16 cellular contexts compared by ENCODE assay signal in the genomic region with DNA sequence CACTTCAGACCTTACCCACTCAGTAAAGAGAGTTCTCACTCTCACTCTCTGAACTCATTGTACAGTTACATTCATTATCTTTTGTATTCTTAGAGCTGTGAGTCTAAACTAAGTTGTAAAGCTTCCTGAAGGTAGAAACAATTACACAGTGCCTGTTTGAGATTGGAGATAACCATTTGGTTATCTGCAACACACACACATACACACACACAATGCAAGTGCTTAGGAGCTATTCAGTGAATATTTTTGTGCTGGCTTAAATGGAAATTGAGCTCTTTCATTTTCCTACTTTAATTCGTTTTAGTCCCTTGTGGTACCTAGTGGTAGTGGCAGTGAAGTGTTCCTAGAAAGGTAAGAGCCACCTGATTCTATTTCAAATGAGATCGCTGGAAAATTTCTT. TPM values are rescaled to one million over a fixed set of nuclear protein-coding genes. Genes with fewer than 3 reads are reported as not detected.
A peak's percentile ranks its signal among the peaks of the same experiment; 100 is the strongest.
DNase-seq lines count a peak whose midpoint lies in the region; ATAC-seq, FAIRE-seq and TF ChIP-seq lines count a peak whose summit lies in the region.
"Had no signal": no experiment of that assay in that cellular context is flagged by ENCODE, and none has a peak within 500 bp of the region (broad histone marks: within the 10 kb centered on the region; RNA-seq: fewer than 3 reads in every experiment).

No MANE protein-coding gene starts in this region.

- TF ChIP-seq RAD21 in SK-N-SH (IDR thresholded peaks at IDR 0.05; ENCODE audit: low read length) = no peak

- H3K4me3 ChIP-seq in SK-N-SH (ENCODE audit: low read depth in 2 of 2, low read length in 1 of 2) (no peak overlapping the region), endothelial cell of umbilical vein (replicated peaks in 1 of 3; ENCODE audit: insufficient read depth in 1 of 3, low read depth in 1 of 3, low read length in 3 of 3) (no peak overlapping the region)

- H3K27me3 ChIP-seq in SK-N-SH (ENCODE audit: insufficient read depth) (no peaks in the 10 kb centered on the region), endothelial cell of umbilical vein (ENCODE audit: control insufficient read depth in 2 of 2, insufficient read depth in 2 of 2, low read length in 2 of 2) (no peaks in the 10 kb centered on the region)

- H3K4me1 ChIP-seq in SK-N-SH (ENCODE audit: control insufficient read depth in 1 of 2, insufficient read depth in 2 of 2, low read depth in 1 of 2, low read length in 1 of 2) = peaks cover 0 to 6% of the 10 kb centered on the region in 2 experiments; a peak in 1 of 4 replicates
- H3K4me1 ChIP-seq in endothelial cell of umbilical vein (ENCODE audit: control insufficient read depth, extremely low read depth, insufficient read depth, low read length) = peaks cover 10% of the 10 kb centered on the region
- H3K4me1 ChIP-seq: Caco-2 had no signal

- peaks cover 31% of the 10 kb centered on the region for H3K36me3 Mint-ChIP-seq in stimulated activated effector memory CD8-positive, alpha-beta T cell treated with anti-CD3 and anti-CD28 coated beads, Interleukin-12 subunit alpha, Interleukin-12 subunit beta, amount 100 ng/mL, for 72 hours

- dilution Hi-C loops in endothelial cell of umbilical vein (cut with MboI; ENCODE audit: extremely low pct_ligation_motif_present, low sequenced_read_pairs) = no loop called here

- H3K9me3 ChIP-seq in SK-N-SH (no peaks in the 10 kb centered on the region), endothelial cell of umbilical vein (replicated peaks; ENCODE audit: control insufficient read depth, insufficient read depth, low read length) (no peaks in the 10 kb centered on the region)
- H3K9me3 ChIP-seq: Caco-2 had no signal

- CTCF ChIA-PET in SK-N-SH (lab: Yijun Ruan, JAX) = interaction anchor here (0.8 to 2.1 kb wide), 5 partner anchors 9 to 21 kb away, joined by 3 to 11 read pairs (median 3); no protein-coding TSS in a partner anchor
- CTCF ChIA-PET in endothelial cell of umbilical vein (lab: Charles Lee) = interaction anchor here (1.1 to 2.4 kb wide), 11 partner anchors 10 to 63 kb away, joined by 3 to 19 read pairs (median 4); partner anchors contain the start of gene KPNA6

- no peak overlapping the region for H3K4me2 ChIP-seq in SK-N-SH
- H3K4me2 ChIP-seq in endothelial cell of umbilical vein (ENCODE audit: insufficient read depth, low read length) = no peak overlapping the region

- intact Hi-C loops in endothelial cell of umbilical vein (cut with micrococcal nuclease) = no loop called here

- H3K27ac ChIP-seq in SK-N-SH (ENCODE audit: low read depth in 2 of 2, low read length in 1 of 2) = no peak overlapping the region
- no peak overlapping the region for H3K27ac ChIP-seq in endothelial cell of umbilical vein (ENCODE audit: insufficient read depth, low read depth, low read length)

- POLR2A ChIA-PET in SK-N-SH (lab: Yijun Ruan, JAX) (interaction anchor here (0.7 kb wide), 1 partner anchor 19 kb away, joined by 3 read pairs; no protein-coding TSS in a partner anchor), endothelial cell of umbilical vein (lab: Charles Lee) (interaction anchor here (0.8 kb wide), 1 partner anchor 208 kb away, joined by 3 read pairs; the partner anchor contains the start of gene MARCKSL1)

- H3K36me3 ChIP-seq in SK-N-SH (replicated peaks in 1 of 2; ENCODE audit: control insufficient read depth in 1 of 2, insufficient read depth in 2 of 2, low read length in 1 of 2) (no peaks in the 10 kb centered on the region), endothelial cell of umbilical vein (ENCODE audit: control insufficient read depth in 2 of 2, extremely low read depth in 1 of 2, insufficient read depth in 2 of 2, low read length in 2 of 2) (no peaks in the 10 kb centered on the region)

- no peaks in the 10 kb centered on the region for H3K9me2 ChIP-seq in SK-N-SH

- H3K9me3 Mint-ChIP-seq in stimulated activated effector memory CD8-positive, alpha-beta T cell treated with anti-CD3 and anti-CD28 coated beads, Interleukin-12 subunit alpha, Interleukin-12 subunit beta, amount 100 ng/mL, for 72 hours = no peaks in the 10 kb centered on the region
- H3K9me3 Mint-ChIP-seq: activated CD4-positive, alpha-beta memory T cell treated with anti-CD3 and anti-CD28 coated beads, Interleukin-2, amount 10 ng/mL, durations not matched to agents 7 days and 5 days; activated naive CD4-positive, alpha-beta T cell treated with anti-CD3 and anti-CD28 coated beads for 36 hours had no signal

- no peak overlapping the region for H3K9ac ChIP-seq in SK-N-SH
- H3K9ac ChIP-seq in endothelial cell of umbilical vein (replicated peaks; ENCODE audit: extremely low read depth, insufficient read depth, low read length) = no peak overlapping the region

- BruUV-seq in endothelial cell of umbilical vein (replicated peaks; lab: Mats Ljungman, UMichigan) = no TSS peak

- FAIRE-seq in endothelial cell of umbilical vein (lab: Jason Lieb, UNC) = no peak

- TF ChIP-seq EP300 in SK-N-SH (IDR thresholded peaks at IDR 0.05; ENCODE audit: borderline replicate concordance in 1 of 2, low read depth in 1 of 2, low read length in 1 of 2) = no peak

- H2AFZ ChIP-seq in SK-N-SH (ENCODE audit: low read depth) = no peak overlapping the region
- H2AFZ ChIP-seq in endothelial cell of umbilical vein (ENCODE audit: low read depth, low read length) = no peak overlapping the region

- H3K4me3 Mint-ChIP-seq in stimulated activated effector memory CD8-positive, alpha-beta T cell treated with anti-CD3 and anti-CD28 coated beads, Interleukin-12 subunit alpha, Interleukin-12 subunit beta, amount 100 ng/mL, for 72 hours = no peak overlapping the region
- H3K4me3 Mint-ChIP-seq: activated CD4-positive, alpha-beta memory T cell treated with anti-CD3 and anti-CD28 coated beads, Interleukin-2, amount 10 ng/mL, durations not matched to agents 7 days and 5 days; activated naive CD4-positive, alpha-beta T cell treated with anti-CD3 and anti-CD28 coated beads for 36 hours had no signal

- WGBS in SK-N-SH (ENCODE audit: low lambda C conversion rate) = 81% methylated on average over 2 of the region's 2 CpGs

- H4K20me1 ChIP-seq in SK-N-SH (ENCODE audit: insufficient read depth) (peaks cover 41% of the 10 kb centered on the region), endothelial cell of umbilical vein (replicated peaks; ENCODE audit: control insufficient read depth, extremely low read depth, insufficient read depth, low read length) (peaks cover 2% of the 10 kb centered on the region)

- TF ChIP-seq CTCF in SK-N-SH (IDR thresholded peaks at IDR 0.05) = peak; percentile 9; the same call in 1 of the 2 replicates
- no peak for TF ChIP-seq CTCF in endothelial cell of umbilical vein (IDR thresholded peaks at IDR 0.05; ENCODE audit: extremely low read depth in 1 of 2, insufficient read depth in 1 of 2, low read depth in 1 of 2, low read length in 2 of 2)

- H3K27ac Mint-ChIP-seq in stimulated activated effector memory CD8-positive, alpha-beta T cell treated with anti-CD3 and anti-CD28 coated beads, Interleukin-12 subunit alpha, Interleukin-12 subunit beta, amount 100 ng/mL, for 72 hours = peak overlapping the region; percentile 52
- H3K27ac Mint-ChIP-seq: activated CD4-positive, alpha-beta memory T cell treated with anti-CD3 and anti-CD28 coated beads, Interleukin-2, amount 10 ng/mL, durations not matched to agents 7 days and 5 days; activated naive CD4-positive, alpha-beta T cell treated with anti-CD3 and anti-CD28 coated beads for 36 hours had no signal

- no peak for TF ChIP-seq POLR2A in endothelial cell of umbilical vein (IDR thresholded peaks at IDR 0.05; ENCODE audit: low read depth, low read length)

- H3K4me1 Mint-ChIP-seq in stimulated activated effector memory CD8-positive, alpha-beta T cell treated with anti-CD3 and anti-CD28 coated beads, Interleukin-12 subunit alpha, Interleukin-12 subunit beta, amount 100 ng/mL, for 72 hours = peaks cover 35% of the 10 kb centered on the region

- no peak for DNase-seq in SK-N-SH
- peak; percentile 87 for DNase-seq in OCI-M1 (lab: John Stamatoyannopoulos, UW)
- DNase-seq in endothelial cell of umbilical vein (ENCODE audit: low read depth, low spot score) = peak; percentile 31
- no peak for DNase-seq in stimulated activated effector memory CD8-positive, alpha-beta T cell treated with anti-CD3 and anti-CD28 coated beads, Interleukin-12 subunit alpha, Interleukin-12 subunit beta, amount 100 ng/mL, for 72 hours (ENCODE audit: low spot score in 2 of 2)
- DNase-seq in cerebellum (ENCODE audit: low spot score) = no peak
- DNase-seq in Ammon's horn (ENCODE audit: low spot score) = no peak
- DNase-seq: activated CD4-positive, alpha-beta memory T cell treated with anti-CD3 and anti-CD28 coated beads, Interleukin-2, amount 10 ng/mL, durations not matched to agents 7 days and 5 days; activated naive CD4-positive, alpha-beta T cell treated with anti-CD3 and anti-CD28 coated beads for 36 hours; Caco-2; left colon; NCI-H1417 treated with DMSO at 0.1 percent for 48 hours; NCI-H446; stimulated activated naive CD8-positive, alpha-beta T cell treated with anti-CD3 and anti-CD28 coated beads, Interleukin-15, Interleukin-2, amounts not matched to agents 100 U/mL and 50 U/mL, for 24 hours had no signal

- H3F3A ChIP-seq in SK-N-SH (replicated peaks; ENCODE audit: insufficient read depth) = peaks cover 5% of the 10 kb centered on the region

- peaks cover 3% of the 10 kb centered on the region for H3K9me1 ChIP-seq in endothelial cell of umbilical vein (replicated peaks; ENCODE audit: control insufficient read depth, extremely low read depth, insufficient read depth, low read length)

- peaks cover 93% of the 10 kb centered on the region for H3K79me2 ChIP-seq in SK-N-SH (ENCODE audit: insufficient read depth)
- peaks cover 78% of the 10 kb centered on the region for H3K79me2 ChIP-seq in endothelial cell of umbilical vein (ENCODE audit: control insufficient read depth, insufficient read depth, low read length)

- ATAC-seq in SK-N-SH treated with all-trans-retinoic acid at 6 μM for 48 hours = no peak
- ATAC-seq in stimulated activated effector memory CD8-positive, alpha-beta T cell treated with anti-CD3 and anti-CD28 coated beads, Interleukin-12 subunit alpha, Interleukin-12 subunit beta, amount 100 ng/mL, for 72 hours = no peak
- no peak for ATAC-seq in HG02885 (IDR thresholded peaks at IDR 0.05; ENCODE audit: poor library complexity, unreplicated experiment)
- ATAC-seq: left colon; Panc1; stimulated activated naive CD8-positive, alpha-beta T cell treated with anti-CD3 and anti-CD28 coated beads, Interleukin-15, Interleukin-2, amounts not matched to agents 100 U/mL and 50 U/mL, for 24 hours had no signal

RNA-seq across cellular contexts. Expression of gene KPNA6, which starts 19.9 kb away (rescaled TPM):
- polyA plus RNA-seq in SK-N-SH (2012; rRNA removed) (13.1 and 18.4 TPM in 2 replicates), endothelial cell of umbilical vein (18.1 and 22.1 TPM in 2 replicates)
- polyA plus RNA-seq in SK-N-SH (2012; cell fraction: cytosol; rRNA removed) = 15.6 and 16.1 TPM in 2 replicates
- polyA plus RNA-seq in SK-N-SH (2012; cell fraction: nucleus; rRNA removed) = 13.7 and 17.3 TPM in 2 replicates
- total RNA-seq in endothelial cell of umbilical vein (83.4 and 85.6 TPM in 2 replicates), cerebellum (23.9 TPM)
- 24.9 and 25.4 TPM in 2 replicates for polyA plus RNA-seq in endothelial cell of umbilical vein (2011; cell fraction: cytosol; rRNA removed)
- polyA plus RNA-seq in endothelial cell of umbilical vein (2011; cell fraction: nucleus; rRNA removed) = 21.1 and 23.1 TPM in 2 replicates
- polyA plus RNA-seq in endothelial cell of umbilical vein (2012) = 19.0 and 27.3 TPM in 2 replicates
- polyA minus RNA-seq in endothelial cell of umbilical vein = 58.4 and 61.4 TPM in 2 replicates
- polyA minus RNA-seq in endothelial cell of umbilical vein (2011; cell fraction: cytosol; rRNA and poly(A)+ RNA removed) = 24.2 TPM
- 15.8 and 25.6 TPM in 2 replicates for polyA minus RNA-seq in endothelial cell of umbilical vein (2011; cell fraction: nucleus; rRNA and poly(A)+ RNA removed)

RNA-seq across cellular contexts. Expression of gene TXLNA, which starts 51.7 kb away (rescaled TPM):
- polyA plus RNA-seq in SK-N-SH (2012; rRNA removed) (26.4 and 32.7 TPM in 2 replicates), endothelial cell of umbilical vein (41.8 and 44.6 TPM in 2 replicates)
- polyA plus RNA-seq in SK-N-SH (2012; cell fraction: cytosol; rRNA removed) = 22.8 and 28.0 TPM in 2 replicates
- polyA plus RNA-seq in SK-N-SH (2012; cell fraction: nucleus; rRNA removed) = 51.9 and 62.6 TPM in 2 replicates
- total RNA-seq in endothelial cell of umbilical vein (64.3 and 69.4 TPM in 2 replicates), cerebellum (21.4 TPM)
- polyA plus RNA-seq in endothelial cell of umbilical vein (2011; cell fraction: cytosol; rRNA removed) = 38.8 and 39.7 TPM in 2 replicates
- 54.9 and 57.9 TPM in 2 replicates for polyA plus RNA-seq in endothelial cell of umbilical vein (2011; cell fraction: nucleus; rRNA removed)
- 27.5 and 29.5 TPM in 2 replicates for polyA plus RNA-seq in endothelial cell of umbilical vein (2012)
- 64.5 and 73.1 TPM in 2 replicates for polyA minus RNA-seq in endothelial cell of umbilical vein
- 22.0 TPM for polyA minus RNA-seq in endothelial cell of umbilical vein (2011; cell fraction: cytosol; rRNA and poly(A)+ RNA removed)
- polyA minus RNA-seq in endothelial cell of umbilical vein (2011; cell fraction: nucleus; rRNA and poly(A)+ RNA removed) = 18.5 and 23.3 TPM in 2 replicates

RNA-seq across cellular contexts. Expression of gene TMEM39B, which starts 55.0 kb away (rescaled TPM):
- polyA plus RNA-seq in SK-N-SH (2012; rRNA removed) (24.4 and 25.1 TPM in 2 replicates), endothelial cell of umbilical vein (64.3 and 78.1 TPM in 2 replicates)
- polyA plus RNA-seq in SK-N-SH (2012; cell fraction: cytosol; rRNA removed) = 9.8 and 15.3 TPM in 2 replicates
- 28.5 and 32.0 TPM in 2 replicates for polyA plus RNA-seq in SK-N-SH (2012; cell fraction: nucleus; rRNA removed)
- total RNA-seq in endothelial cell of umbilical vein (43.7 and 47.3 TPM in 2 replicates), cerebellum (8.2 TPM)
- polyA plus RNA-seq in endothelial cell of umbilical vein (2011; cell fraction: cytosol; rRNA removed) = 54.2 and 56.6 TPM in 2 replicates
- 39.8 and 43.8 TPM in 2 replicates for polyA plus RNA-seq in endothelial cell of umbilical vein (2011; cell fraction: nucleus; rRNA removed)
- polyA plus RNA-seq in endothelial cell of umbilical vein (2012) = 27.9 and 28.0 TPM in 2 replicates
- 42.9 and 49.2 TPM in 2 replicates for polyA minus RNA-seq in endothelial cell of umbilical vein
- 14.2 TPM for polyA minus RNA-seq in endothelial cell of umbilical vein (2011; cell fraction: cytosol; rRNA and poly(A)+ RNA removed)
- polyA minus RNA-seq in endothelial cell of umbilical vein (2011; cell fraction: nucleus; rRNA and poly(A)+ RNA removed) = 17.8 and 18.1 TPM in 2 replicates

Comparison
In these comparisons a context has a peak if more than half of its experiments do, and no peak if none do; other contexts are left out.
1. DNase-seq: peak in OCI-M1 (single experiment) and endothelial cell of umbilical vein (single experiment); none in SK-N-SH (single experiment), stimulated activated effector memory CD8-positive, alpha-beta T cell treated with anti-CD3 and anti-CD28 coated beads, Interleukin-12 subunit alpha, Interleukin-12 subunit beta, amount 100 ng/mL, for 72 hours (0 of 2), cerebellum (single experiment) and Ammon's horn (single experiment).